In genomic region chr4:71855944-71856343, GRCh38 we compare ENCODE assay signal across 21 cellular contexts.
"Had no signal": no experiment of that assay in that cellular context is flagged by ENCODE, and none has a peak within 500 bp of the region (broad histone marks: within the 10 kb centered on the region; RNA-seq: fewer than 3 reads in every experiment).

No MANE protein-coding gene starts in this region.

- H3K79me2 ChIP-seq: hepatocyte had no signal

- H3K36me3 ChIP-seq: colonic mucosa, left ventricle myocardium inferior, neutrophil, sigmoid colon, stomach, thoracic aorta, transverse colon had no signal

- H3K27ac ChIP-seq: colonic mucosa, hepatocyte, left ventricle myocardium inferior, neutrophil, sigmoid colon, skin epidermis, stomach, thoracic aorta, transverse colon had no signal

- H3K4me3 Mint-ChIP-seq: naive thymus-derived CD4-positive, alpha-beta T cell had no signal

- H3K27ac Mint-ChIP-seq: naive thymus-derived CD4-positive, alpha-beta T cell had no signal

- H3K9me3 ChIP-seq: colonic mucosa had no signal

- H3K4me1 Mint-ChIP-seq: naive thymus-derived CD4-positive, alpha-beta T cell had no signal

- H3K4me3 ChIP-seq: colonic mucosa, hepatocyte, left ventricle myocardium inferior, lung, sigmoid colon, skin epidermis, stomach, thoracic aorta, transverse colon had no signal

- DNase-seq: colonic mucosa; dermis blood vessel endothelial cell; foreskin melanocyte; head of caudate nucleus; kidney; left cardiac atrium; left ventricle myocardium inferior; mesenchymal stem cell; naive thymus-derived CD4-positive, alpha-beta T cell; sigmoid colon; stimulated activated CD4-positive, alpha-beta T cell treated with anti-CD3 and anti-CD28 coated beads, Interleukin-2, amount 100 ng/mL, for 24 hours; stimulated activated CD4-positive, alpha-beta T cell treated with anti-CD3 and anti-CD28 coated beads, Interleukin-4, amount 100 ng/mL, for 4 hours; stimulated activated naive CD4-positive, alpha-beta T cell; stomach; substantia nigra; transverse colon had no signal

- ATAC-seq: left cardiac atrium; naive thymus-derived CD4-positive, alpha-beta T cell had no signal

- FAIRE-seq: kidney had no signal

- H3K4me1 ChIP-seq: colonic mucosa, left ventricle myocardium inferior, sigmoid colon, transverse colon had no signal

- H3K4me2 ChIP-seq: hepatocyte had no signal

- H3K36me3 Mint-ChIP-seq: naive thymus-derived CD4-positive, alpha-beta T cell had no signal

- H3K27me3 ChIP-seq: colonic mucosa, hepatocyte, neutrophil, sigmoid colon, stomach, transverse colon had no signal

- H2AFZ ChIP-seq: hepatocyte had no signal
